Comparison of ENCODE assay signal across 19 cellular contexts in genomic region chr10:107031981-107032699, GRCh38.
A peak's percentile ranks its signal among the peaks of the same experiment; 100 is the strongest.
DNase-seq lines count a peak whose midpoint lies in the region; ATAC-seq and TF ChIP-seq lines count a peak whose summit lies in the region.
"Had no signal": no experiment of that assay in that cellular context is flagged by ENCODE, and none has a peak within 500 bp of the region (broad histone marks: within the 10 kb centered on the region; RNA-seq: fewer than 3 reads in every experiment).

No MANE protein-coding gene starts in this region.

- TF ChIP-seq CTCF in type B pancreatic cell (conservative IDR thresholded peaks at IDR 0.05) = no peak
- TF ChIP-seq CTCF in left lung (IDR thresholded peaks at IDR 0.05) = no peak

- H3K4me3 ChIP-seq in left lung = no peak overlapping the region
- H3K4me3 ChIP-seq: A549, mucosa of descending colon, prostate gland had no signal

- no peak for ATAC-seq in HG02970 (IDR thresholded peaks at IDR 0.05; ENCODE audit: low FRiP score, unreplicated experiment)
- ATAC-seq in activated T-cell treated with anti-CD3 and anti-CD28 coated beads, Interleukin-2, amount 50 U/mL, for 4 hours = no peak
- no peak for ATAC-seq in left lung
- ATAC-seq: A549; CD8-positive, alpha-beta T cell; mucosa of descending colon; PC-3 had no signal

- no peak overlapping the region for H3K27ac ChIP-seq in left lung
- H3K27ac ChIP-seq: A549, dorsolateral prefrontal cortex, prostate gland had no signal

- no peaks in the 10 kb centered on the region for H3K36me3 Mint-ChIP-seq in type B pancreatic cell
- no peaks in the 10 kb centered on the region for H3K36me3 Mint-ChIP-seq in activated T-cell treated with anti-CD3 and anti-CD28 coated beads, Interleukin-2, amount 50 U/mL, for 4 hours (ENCODE audit: insufficient read depth)
- H3K36me3 Mint-ChIP-seq: CD8-positive, alpha-beta T cell had no signal

- no peaks in the 10 kb centered on the region for H3K9me3 Mint-ChIP-seq in type B pancreatic cell
- peaks cover 3% of the 10 kb centered on the region for H3K9me3 Mint-ChIP-seq in activated T-cell treated with anti-CD3 and anti-CD28 coated beads, Interleukin-2, amount 50 U/mL, for 4 hours
- H3K9me3 Mint-ChIP-seq: CD8-positive, alpha-beta T cell had no signal

- peaks cover 3% of the 10 kb centered on the region for H3K27me3 Mint-ChIP-seq in type B pancreatic cell
- no peaks in the 10 kb centered on the region for H3K27me3 Mint-ChIP-seq in activated T-cell treated with anti-CD3 and anti-CD28 coated beads, Interleukin-2, amount 50 U/mL, for 4 hours (ENCODE audit: low read depth)

- H3K36me3 ChIP-seq in left lung = no peaks in the 10 kb centered on the region
- H3K36me3 ChIP-seq: prostate gland had no signal

- H3K27ac Mint-ChIP-seq in type B pancreatic cell = peak overlapping the region; percentile 1
- H3K27ac Mint-ChIP-seq: CD8-positive, alpha-beta T cell had no signal

- peaks cover 25% of the 10 kb centered on the region for H3K4me1 Mint-ChIP-seq in type B pancreatic cell (ENCODE audit: unreplicated experiment)
- no peaks in the 10 kb centered on the region for H3K4me1 Mint-ChIP-seq in activated T-cell treated with anti-CD3 and anti-CD28 coated beads, Interleukin-2, amount 50 U/mL, for 4 hours (ENCODE audit: low read depth)

- intact Hi-C loops in left lung (cut with DNase I) = no loop called here

- H3K4me1 ChIP-seq in left lung = no peaks in the 10 kb centered on the region
- H3K4me1 ChIP-seq: A549, prostate gland had no signal

- peak; percentile 46 for DNase-seq in NCI-H82 (lab: John Stamatoyannopoulos, UW)
- DNase-seq in NCI-H82 treated with DMSO at 0.1 percent for 48 hours (lab: John Stamatoyannopoulos, UW; ENCODE audit: unreplicated experiment) = no peak
- DNase-seq in RPMI7951 (ENCODE audit: low read depth) = peak; percentile 19
- peak; percentile 69 for DNase-seq in epidermal melanocyte (ENCODE audit: insufficient read length, low spot score)
- DNase-seq in type B pancreatic cell (ENCODE audit: extremely low spot score, unreplicated experiment) = no peak
- no peak for DNase-seq in activated T-cell treated with anti-CD3 and anti-CD28 coated beads, Interleukin-2, amount 50 U/mL, for 4 hours
- no peak for DNase-seq in left lung
- DNase-seq: activated CD4-positive, CD25-positive, alpha-beta regulatory T cell; activated gamma-delta T cell; CD8-positive, alpha-beta T cell; dorsolateral prefrontal cortex; GDM1; kidney glomerular epithelial cell; mucosa of descending colon; NCI-H2029 treated with DMSO at 0.1 percent for 48 hours; PC-3 had no signal

- H3K4me3 Mint-ChIP-seq in type B pancreatic cell = no peak overlapping the region
- no peak overlapping the region for H3K4me3 Mint-ChIP-seq in activated T-cell treated with anti-CD3 and anti-CD28 coated beads, Interleukin-2, amount 50 U/mL, for 4 hours
- H3K4me3 Mint-ChIP-seq: CD8-positive, alpha-beta T cell had no signal

- H3K9me3 ChIP-seq in left lung = no peaks in the 10 kb centered on the region
- H3K9me3 ChIP-seq: A549, mucosa of descending colon, prostate gland had no signal

- no peaks in the 10 kb centered on the region for H3K27me3 ChIP-seq in left lung

Comparison
In these comparisons a context has a peak if more than half of its experiments do, and no peak if none do; other contexts are left out.
1. DNase-seq: peak in NCI-H82 (single experiment), RPMI7951 (single experiment) and epidermal melanocyte (single experiment); none in NCI-H82 treated with DMSO at 0.1 percent for 48 hours (single experiment), type B pancreatic cell (single experiment), activated T-cell treated with anti-CD3 and anti-CD28 coated beads, Interleukin-2, amount 50 U/mL, for 4 hours (single experiment) and left lung (0 of 2).